ENCODE assay signal across 1 cellular context in the genomic region with DNA sequence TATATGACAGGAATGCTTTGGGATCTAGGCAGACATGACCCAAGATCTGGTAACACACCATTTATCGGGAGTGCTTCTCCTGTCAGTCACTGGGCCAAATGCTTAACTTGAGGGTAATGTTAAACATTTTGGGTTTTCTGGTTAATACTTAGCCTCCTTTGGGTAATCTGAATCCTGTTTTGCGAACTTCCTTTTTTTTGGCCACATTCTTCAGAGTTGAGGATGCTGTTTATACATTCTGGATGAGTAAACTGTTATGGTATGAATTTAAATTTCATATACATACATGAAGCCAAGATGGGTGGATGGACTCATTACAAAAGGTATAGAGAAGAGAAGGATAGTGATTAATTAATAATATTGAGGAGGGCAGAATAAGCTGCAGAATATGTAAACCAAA.
TF ChIP-seq lines count a peak whose summit lies in the region.

No MANE protein-coding gene starts in this region.

TF ChIP-seq in HepG2, 621 proteins besides CTCF, POLR2A, EP300 and RAD21 (continued from another document):
- TF ChIP-seq ZBTB39 (CRISPR knock-in tag; IDR thresholded peaks at IDR 0.05) (no peak), ZNF609 (CRISPR knock-in tag; IDR thresholded peaks at IDR 0.05; ENCODE audit: borderline replicate concordance) (no peak), TGIF2 (CRISPR knock-in tag; IDR thresholded peaks at IDR 0.05) (no peak), CENPX (CRISPR knock-in tag; IDR thresholded peaks at IDR 0.05) (no peak)
